2 cellular contexts compared by ENCODE assay signal in the genomic region with DNA sequence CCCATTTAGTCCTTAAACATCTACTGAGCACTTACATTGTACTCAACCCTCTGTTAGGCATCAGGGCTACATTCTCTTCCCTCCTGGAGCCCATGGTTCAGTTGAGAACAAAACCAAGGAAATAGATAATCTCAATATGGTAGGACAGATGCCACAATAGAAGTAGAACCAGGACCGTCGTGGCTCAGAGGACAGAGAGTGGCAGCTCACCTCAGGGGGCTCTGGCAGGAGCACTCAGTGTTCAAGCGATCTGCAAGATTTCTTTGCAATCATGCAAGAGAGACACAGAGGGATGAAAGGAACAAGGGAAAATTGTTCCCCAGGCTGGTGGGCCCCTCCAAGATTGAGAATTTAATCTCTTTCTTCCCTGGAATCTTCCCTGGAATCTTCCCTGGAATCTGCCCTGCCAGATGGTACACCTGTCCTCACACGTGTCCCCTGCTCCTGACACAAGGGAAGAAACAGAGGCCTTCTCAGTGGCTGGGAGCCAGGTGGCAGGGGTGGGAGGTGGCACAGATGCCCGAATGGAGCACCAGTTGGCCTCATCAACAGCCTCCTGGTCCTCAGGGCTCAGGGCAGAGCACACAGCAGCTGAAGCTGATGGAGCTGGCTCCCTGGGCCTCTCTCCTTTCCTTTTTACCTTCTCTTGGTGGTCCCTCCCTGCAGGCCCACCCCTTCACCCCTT.
A peak's percentile ranks its signal among the peaks of the same experiment; 100 is the strongest.
TF ChIP-seq lines count a peak whose summit lies in the region.

No MANE protein-coding gene starts in this region.

TF ChIP-seq in A549, 52 proteins besides CTCF, POLR2A, EP300 and RAD21:
- TF ChIP-seq, protein P1, sequence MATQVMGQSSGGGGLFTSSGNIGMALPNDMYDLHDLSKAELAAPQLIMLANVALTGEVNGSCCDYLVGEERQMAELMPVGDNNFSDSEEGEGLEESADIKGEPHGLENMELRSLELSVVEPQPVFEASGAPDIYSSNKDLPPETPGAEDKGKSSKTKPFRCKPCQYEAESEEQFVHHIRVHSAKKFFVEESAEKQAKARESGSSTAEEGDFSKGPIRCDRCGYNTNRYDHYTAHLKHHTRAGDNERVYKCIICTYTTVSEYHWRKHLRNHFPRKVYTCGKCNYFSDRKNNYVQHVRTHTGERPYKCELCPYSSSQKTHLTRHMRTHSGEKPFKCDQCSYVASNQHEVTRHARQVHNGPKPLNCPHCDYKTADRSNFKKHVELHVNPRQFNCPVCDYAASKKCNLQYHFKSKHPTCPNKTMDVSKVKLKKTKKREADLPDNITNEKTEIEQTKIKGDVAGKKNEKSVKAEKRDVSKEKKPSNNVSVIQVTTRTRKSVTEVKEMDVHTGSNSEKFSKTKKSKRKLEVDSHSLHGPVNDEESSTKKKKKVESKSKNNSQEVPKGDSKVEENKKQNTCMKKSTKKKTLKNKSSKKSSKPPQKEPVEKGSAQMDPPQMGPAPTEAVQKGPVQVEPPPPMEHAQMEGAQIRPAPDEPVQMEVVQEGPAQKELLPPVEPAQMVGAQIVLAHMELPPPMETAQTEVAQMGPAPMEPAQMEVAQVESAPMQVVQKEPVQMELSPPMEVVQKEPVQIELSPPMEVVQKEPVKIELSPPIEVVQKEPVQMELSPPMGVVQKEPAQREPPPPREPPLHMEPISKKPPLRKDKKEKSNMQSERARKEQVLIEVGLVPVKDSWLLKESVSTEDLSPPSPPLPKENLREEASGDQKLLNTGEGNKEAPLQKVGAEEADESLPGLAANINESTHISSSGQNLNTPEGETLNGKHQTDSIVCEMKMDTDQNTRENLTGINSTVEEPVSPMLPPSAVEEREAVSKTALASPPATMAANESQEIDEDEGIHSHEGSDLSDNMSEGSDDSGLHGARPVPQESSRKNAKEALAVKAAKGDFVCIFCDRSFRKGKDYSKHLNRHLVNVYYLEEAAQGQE (IDR thresholded peaks at IDR 0.05), result no peak
- no peak for TF ChIP-seq RARB (CRISPR knock-in tag; IDR thresholded peaks at IDR 0.05)
- no peak for TF ChIP-seq RFX5 (IDR thresholded peaks at IDR 0.05)
- TF ChIP-seq CHD2 (IDR thresholded peaks at IDR 0.05; ENCODE audit: low read length, partially characterized antibody), result no peak
- no peak for TF ChIP-seq HOXB13 (CRISPR knock-in tag; IDR thresholded peaks at IDR 0.05; ENCODE audit: low read depth)
- TF ChIP-seq E2F6 (IDR thresholded peaks at IDR 0.05; ENCODE audit: borderline replicate concordance, low read depth), result no peak
- TF ChIP-seq, protein P2, sequence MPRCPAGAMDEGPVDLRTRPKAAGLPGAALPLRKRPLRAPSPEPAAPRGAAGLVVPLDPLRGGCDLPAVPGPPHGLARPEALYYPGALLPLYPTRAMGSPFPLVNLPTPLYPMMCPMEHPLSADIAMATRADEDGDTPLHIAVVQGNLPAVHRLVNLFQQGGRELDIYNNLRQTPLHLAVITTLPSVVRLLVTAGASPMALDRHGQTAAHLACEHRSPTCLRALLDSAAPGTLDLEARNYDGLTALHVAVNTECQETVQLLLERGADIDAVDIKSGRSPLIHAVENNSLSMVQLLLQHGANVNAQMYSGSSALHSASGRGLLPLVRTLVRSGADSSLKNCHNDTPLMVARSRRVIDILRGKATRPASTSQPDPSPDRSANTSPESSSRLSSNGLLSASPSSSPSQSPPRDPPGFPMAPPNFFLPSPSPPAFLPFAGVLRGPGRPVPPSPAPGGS (IDR thresholded peaks at IDR 0.05), result no peak
- no peak for TF ChIP-seq KDM5A (IDR thresholded peaks at IDR 0.05)
- TF ChIP-seq, protein P3, sequence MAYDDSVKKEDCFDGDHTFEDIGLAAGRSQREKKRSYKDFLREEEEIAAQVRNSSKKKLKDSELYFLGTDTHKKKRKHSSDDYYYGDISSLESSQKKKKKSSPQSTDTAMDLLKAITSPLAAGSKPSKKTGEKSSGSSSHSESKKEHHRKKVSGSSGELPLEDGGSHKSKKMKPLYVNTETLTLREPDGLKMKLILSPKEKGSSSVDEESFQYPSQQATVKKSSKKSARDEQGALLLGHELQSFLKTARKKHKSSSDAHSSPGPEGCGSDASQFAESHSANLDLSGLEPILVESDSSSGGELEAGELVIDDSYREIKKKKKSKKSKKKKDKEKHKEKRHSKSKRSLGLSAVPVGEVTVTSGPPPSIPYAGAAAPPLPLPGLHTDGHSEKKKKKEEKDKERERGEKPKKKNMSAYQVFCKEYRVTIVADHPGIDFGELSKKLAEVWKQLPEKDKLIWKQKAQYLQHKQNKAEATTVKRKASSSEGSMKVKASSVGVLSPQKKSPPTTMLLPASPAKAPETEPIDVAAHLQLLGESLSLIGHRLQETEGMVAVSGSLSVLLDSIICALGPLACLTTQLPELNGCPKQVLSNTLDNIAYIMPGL (CRISPR knock-in tag; IDR thresholded peaks at IDR 0.05; ENCODE audit: borderline replicate concordance), result no peak
- no peak for TF ChIP-seq PBX3 (IDR thresholded peaks at IDR 0.05)
- TF ChIP-seq NR3C1 (IDR thresholded peaks at IDR 0.05), result no peak
- TF ChIP-seq, protein P4, sequence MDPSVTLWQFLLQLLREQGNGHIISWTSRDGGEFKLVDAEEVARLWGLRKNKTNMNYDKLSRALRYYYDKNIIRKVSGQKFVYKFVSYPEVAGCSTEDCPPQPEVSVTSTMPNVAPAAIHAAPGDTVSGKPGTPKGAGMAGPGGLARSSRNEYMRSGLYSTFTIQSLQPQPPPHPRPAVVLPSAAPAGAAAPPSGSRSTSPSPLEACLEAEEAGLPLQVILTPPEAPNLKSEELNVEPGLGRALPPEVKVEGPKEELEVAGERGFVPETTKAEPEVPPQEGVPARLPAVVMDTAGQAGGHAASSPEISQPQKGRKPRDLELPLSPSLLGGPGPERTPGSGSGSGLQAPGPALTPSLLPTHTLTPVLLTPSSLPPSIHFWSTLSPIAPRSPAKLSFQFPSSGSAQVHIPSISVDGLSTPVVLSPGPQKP (IDR thresholded peaks at IDR 0.05; ENCODE audit: low read depth, low read length), result no peak

TF ChIP-seq in neural cell, 6 proteins besides CTCF, POLR2A, EP300 and RAD21:
- TF ChIP-seq, protein P1 (IDR thresholded peaks at IDR 0.05; ENCODE audit: borderline replicate concordance), result peak; percentile 82
- TF ChIP-seq SMC3 (conservative IDR thresholded peaks at IDR 0.05; ENCODE audit: poor library complexity) (no peak), EZH2 (IDR thresholded peaks at IDR 0.05; ENCODE audit: borderline replicate concordance, insufficient read depth, low read length, poor library complexity, severe bottlenecking) (no peak)
